In genomic region chrX:106802388-106803275, GRCh38 we compare ENCODE assay signal across 8 cellular contexts. TPM values are rescaled to one million over a fixed set of nuclear protein-coding genes. Genes with fewer than 3 reads are reported as not detected.
DNase-seq lines count a peak whose midpoint lies in the region; FAIRE-seq and TF ChIP-seq lines count a peak whose summit lies in the region.

Gene TBC1D8B (plus strand): TSS chrX:106802673. CDS start chrX:106802854, 181 bp downstream.

- peaks cover 0 to 37% of the 10 kb centered on the region in 2 experiments; a peak in 3 of 5 replicates for H3K9me3 Mint-ChIP-seq in H9

- no peak within 1 kb of the TSS for H2BK120ac ChIP-seq in H9 (ENCODE audit: low read depth, low read length, poor library complexity, severe bottlenecking)

- POLR2A ChIA-PET in GM10248 (lab: Yijun Ruan, JAX): no interaction called here

- H3K4ac ChIP-seq in H9 (ENCODE audit: low read depth, low read length): no peak within 1 kb of the TSS

- H2AK5ac ChIP-seq in H9 (ENCODE audit: insufficient read length, low read length): no peak within 1 kb of the TSS

- H3K4me1 ChIP-seq in H9 (ENCODE audit: insufficient read depth, low read length) (no peaks in the 10 kb centered on the region), small intestine (ENCODE audit: control insufficient read depth in 2 of 2, insufficient read depth in 1 of 2, low read depth in 1 of 2, low read length in 1 of 2) (no peaks in the 10 kb centered on the region)

- H3K79me2 ChIP-seq in H9 (ENCODE audit: insufficient read depth, low read length): no peaks in the 10 kb centered on the region

- TF ChIP-seq CTCF in GM10248 (IDR thresholded peaks at IDR 0.05; ENCODE audit: control extremely low read depth, extremely low read depth, low read depth, missing control alignments): no peak
- no peak for TF ChIP-seq CTCF in H9 (conservative IDR thresholded peaks at IDR 0.05)
- no peak for TF ChIP-seq CTCF in choroid plexus epithelial cell (conservative IDR thresholded peaks at IDR 0.05; ENCODE audit: low read depth, low read length)

- H3K27me3 ChIP-seq in H9 (ENCODE audit: insufficient read depth, low read length) (no peaks in the 10 kb centered on the region), MG63 (no peaks in the 10 kb centered on the region), small intestine (ENCODE audit: control insufficient read depth in 2 of 2, insufficient read depth in 2 of 2, low read length in 2 of 2) (no peaks in the 10 kb centered on the region)

- no peaks in the 10 kb centered on the region for H3K79me1 ChIP-seq in H9 (ENCODE audit: insufficient read depth, low read depth, low read length, poor library complexity, severe bottlenecking)

- H2BK15ac ChIP-seq in H9 (ENCODE audit: low read depth, low read length): no peak within 1 kb of the TSS

- H3K36me3 ChIP-seq in MG63: no peaks in the 10 kb centered on the region
- H3K36me3 ChIP-seq in small intestine (ENCODE audit: control insufficient read depth in 2 of 2, insufficient read depth in 2 of 2, low read length in 2 of 2): no peaks in the 10 kb centered on the region

- no peak within 1 kb of the TSS; the same call in 1 of the 2 replicates for H3K14ac ChIP-seq in H9 (ENCODE audit: insufficient read depth, low read length)

- peak within 1 kb of the TSS; percentile 68 for H3K4me3 ChIP-seq in MG63
- H3K4me3 ChIP-seq in choroid plexus epithelial cell (ENCODE audit: low read depth, low read length): peak within 1 kb of the TSS; percentile 75
- H3K4me3 ChIP-seq in small intestine (ENCODE audit: low read depth in 1 of 2, low read length in 2 of 2): peak within 1 kb of the TSS in 1 of 2 donors; percentile 45

- no peak within 1 kb of the TSS for H3K56ac ChIP-seq in H9 (ENCODE audit: insufficient read length, low read depth, low read length)

- peak within 1 kb of the TSS; percentile 98 for H3K4me2 ChIP-seq in H9 (ENCODE audit: insufficient read depth, insufficient read length, low read length)

- H3K27me3 Mint-ChIP-seq in H9 (ENCODE audit: low read depth): peaks cover 37% of the 10 kb centered on the region

- H4K91ac ChIP-seq in H9 (ENCODE audit: insufficient read length, low read depth, low read length): no peak within 1 kb of the TSS

- no peak within 1 kb of the TSS for H4K8ac ChIP-seq in H9 (replicated peaks; ENCODE audit: insufficient read length, low read depth, low read length)

- CTCF ChIA-PET in GM10248 (lab: Yijun Ruan, JAX): interaction anchor here (0.8 to 1.0 kb wide), 2 partner anchors 13 to 387 kb away, joined by 3 read pairs; no protein-coding TSS in a partner anchor

- H3K4me3 Mint-ChIP-seq in H9: peak within 1 kb of the TSS; percentile 88 to 97

- no CpG with 5 or more reads among the region's 36 CpGs for WGBS in H9 (ENCODE audit: extremely low coverage, insufficient read length, low lambda C conversion rate)
- WGBS in small intestine, 3 donors: 1 to 23% (median 6%) methylated on average over 36 of the region's 36 CpGs

- no peaks in the 10 kb centered on the region for H3K36me3 Mint-ChIP-seq in H9 (ENCODE audit: insufficient read depth in 1 of 3, low read depth in 3 of 3)

- H4K5ac ChIP-seq in H9 (ENCODE audit: insufficient read length, low read depth, low read length): no peak within 1 kb of the TSS

- H2BK12ac ChIP-seq in H9 (ENCODE audit: insufficient read length, low read depth, low read length): no peak within 1 kb of the TSS

- peak within 1 kb of the TSS; percentile 56 to 95 (median 74) for H3K27ac Mint-ChIP-seq in H9

- no peak for FAIRE-seq in small intestine (lab: Jason Lieb, UNC)

- no peak within 1 kb of the TSS for H2BK20ac ChIP-seq in H9 (ENCODE audit: low read depth, low read length, poor library complexity, severe bottlenecking)

- no peaks in the 10 kb centered on the region for H3K9me3 ChIP-seq in H9 (ENCODE audit: control insufficient read depth, low read depth, low read length)
- no peaks in the 10 kb centered on the region for H3K9me3 ChIP-seq in MG63
- no peaks in the 10 kb centered on the region for H3K9me3 ChIP-seq in small intestine (ENCODE audit: control insufficient read depth, low read depth)

- H2AFZ ChIP-seq in H9 (ENCODE audit: low read length): peak within 1 kb of the TSS; percentile 42

- DNase-seq in GM10248 (ENCODE audit: extremely low spot score) (peak; percentile 37), H9 (peak; percentile 82), MG63 (peak; percentile 77), SW480 (ENCODE audit: low spot score) (peak; percentile 91), choroid plexus epithelial cell (ENCODE audit: low read depth) (peak; percentile 93), iris pigment epithelial cell (ENCODE audit: low read depth) (peak; percentile 92), small intestine (peak; percentile 91), T-helper 9 cell (no peak)

- H3K23ac ChIP-seq in H9 (ENCODE audit: insufficient read length, low read depth, low read length): no peak within 1 kb of the TSS

- H3T11ph ChIP-seq in H9 (ENCODE audit: low read length): no peak within 1 kb of the TSS

- peak within 1 kb of the TSS; percentile 22 for H2BK5ac ChIP-seq in H9 (ENCODE audit: insufficient read length, low read length)

- H4K20me1 ChIP-seq in H9 (ENCODE audit: control insufficient read depth, insufficient read depth, insufficient read length): no peaks in the 10 kb centered on the region

- peak within 1 kb of the TSS; percentile 67 for H3K9ac ChIP-seq in H9 (ENCODE audit: extremely low read depth, insufficient read length, low read length)

- H3K27ac ChIP-seq in H9 (ENCODE audit: insufficient read length, low read depth, low read length) (no peak within 1 kb of the TSS), small intestine (ENCODE audit: low read depth in 1 of 2, low read length in 1 of 2) (peak within 1 kb of the TSS; percentile 42 to 68)

- H3K18ac ChIP-seq in H9 (ENCODE audit: insufficient read length, low read depth, low read length): no peak within 1 kb of the TSS

- peaks cover 9 to 13% of the 10 kb centered on the region in 2 experiments for H3K4me1 Mint-ChIP-seq in H9

- peaks cover 8% of the 10 kb centered on the region for H3K23me2 ChIP-seq in H9 (ENCODE audit: insufficient read length, low read depth, low read length, poor library complexity, severe bottlenecking)

RNA-seq across cellular contexts. Expression of gene TBC1D8B, which starts in this region (rescaled TPM):
- 2.6 TPM in 2 replicates for total RNA-seq in H9 (2021)
- total RNA-seq in MG63 (2014; rRNA removed; shearing (Covaris generic); ENCODE audit: low replicate concordance): 0.82 and 2.5 TPM in 2 replicates
- polyA plus RNA-seq in small intestine: 1 to 10 TPM; 3.2 to 7.4 (median 5.0) TPM
